ENCODE assay signal across 29 cellular contexts in genomic region chr2:215577356-215577755, GRCh38.
DNase-seq lines count a peak whose midpoint lies in the region; ATAC-seq and TF ChIP-seq lines count a peak whose summit lies in the region.
"Had no signal": no experiment of that assay in that cellular context is flagged by ENCODE, and none has a peak within 500 bp of the region (broad histone marks: within the 10 kb centered on the region; RNA-seq: fewer than 3 reads in every experiment).

No MANE protein-coding gene starts in this region.

- H3K27ac Mint-ChIP-seq in activated T-cell treated with anti-CD3 and anti-CD28 coated beads, Interleukin-2, amount 50 U/mL, for 72 hours = no peak overlapping the region
- H3K27ac Mint-ChIP-seq in endodermal cell = no peak overlapping the region
- H3K27ac Mint-ChIP-seq: activated CD4-positive, alpha-beta memory T cell treated with anti-CD3 and anti-CD28 coated beads for 36 hours; activated naive CD4-positive, alpha-beta T cell treated with anti-CD3 and anti-CD28 coated beads, Interleukin-2, amount 10 ng/mL, durations not matched to agents 7 days and 5 days; activated T-helper 1 cell treated with anti-CD3 and anti-CD28 coated beads, Interleukin-12 subunit alpha, Interleukin-12 subunit beta, Interleukin-2, Interleukin-4 antibody, amounts not matched to agents 30 ng/mL and 10 ng/mL and 1 ng/mL, durations not matched to agents 14 hours and 24 hours and 36 hours; CD4-positive, alpha-beta T cell; natural killer cell; stimulated activated naive B cell treated with anti-CD40 and anti-IgM and Interleukin-4, amounts not matched to agents 10 μg/mL and 1 μg/mL and 100 μg/mL, for 72 hours had no signal

- H3K36me3 ChIP-seq in endodermal cell (ENCODE audit: control insufficient read depth, insufficient read depth, low read length) = no peaks in the 10 kb centered on the region
- H3K36me3 ChIP-seq: brain microvascular endothelial cell had no signal

- ATAC-seq in GM18505 (IDR thresholded peaks at IDR 0.05; ENCODE audit: unreplicated experiment) (no peak), HG03565 (IDR thresholded peaks at IDR 0.05; ENCODE audit: unreplicated experiment) (no peak)
- ATAC-seq in activated T-cell treated with anti-CD3 and anti-CD28 coated beads, Interleukin-2, amount 50 U/mL, for 72 hours (replicated peaks in 1 of 2) = no peak
- ATAC-seq: mucosa of descending colon; natural killer cell; stimulated activated naive B cell treated with anti-CD40 and anti-IgM and Interleukin-4, amounts not matched to agents 10 μg/mL and 1 μg/mL and 100 μg/mL, for 72 hours had no signal

- DNase-seq in ACHN (peak; percentile 23), LHCN-M2 (ENCODE audit: low read depth) (peak; percentile 35), dermis blood vessel endothelial cell (peak; percentile 21), iris pigment epithelial cell (ENCODE audit: low read depth) (peak; percentile 55), endodermal cell (no peak)
- DNase-seq in activated T-cell treated with anti-CD3 and anti-CD28 coated beads, Interleukin-2, amount 50 U/mL, for 72 hours = no peak
- DNase-seq: activated CD4-positive, alpha-beta memory T cell treated with anti-CD3 and anti-CD28 coated beads for 36 hours; activated CD4-positive, CD25-positive, alpha-beta regulatory T cell treated with anti-CD3 and anti-CD28 coated beads, Interleukin-2, amount 50 U/mL, for 72 hours; activated CD8-positive, alpha-beta memory T cell treated with anti-CD3 and anti-CD28 coated beads, Interleukin-2, amount 50 U/mL, for 4 hours; activated naive CD4-positive, alpha-beta T cell treated with anti-CD3 and anti-CD28 coated beads, Interleukin-2, amount 10 ng/mL, durations not matched to agents 7 days and 5 days; brain microvascular endothelial cell; CD4-positive, alpha-beta T cell; erythroblast; MM.1S; mucosa of descending colon; natural killer cell; NCI-H1417; NCI-H2029 treated with DMSO at 0.1 percent for 48 hours; NCI-H526; occipital lobe; PC-9; SHP77; stimulated activated naive B cell treated with anti-CD40 and anti-IgM and Interleukin-4, amounts not matched to agents 10 μg/mL and 1 μg/mL and 100 μg/mL, for 72 hours had no signal

- H3K27ac ChIP-seq in endodermal cell (ENCODE audit: low read depth, low read length) = no peak overlapping the region
- H3K27ac ChIP-seq: brain microvascular endothelial cell, HL-60, KMS-11, PC-9, skin epidermis had no signal

- H3K27me3 Mint-ChIP-seq in activated T-cell treated with anti-CD3 and anti-CD28 coated beads, Interleukin-2, amount 50 U/mL, for 72 hours (ENCODE audit: low read depth) = peaks cover 5% of the 10 kb centered on the region
- no peaks in the 10 kb centered on the region for H3K27me3 Mint-ChIP-seq in endodermal cell (ENCODE audit: insufficient read depth)
- H3K27me3 Mint-ChIP-seq: activated CD4-positive, alpha-beta memory T cell treated with anti-CD3 and anti-CD28 coated beads for 36 hours; activated naive CD4-positive, alpha-beta T cell treated with anti-CD3 and anti-CD28 coated beads, Interleukin-2, amount 10 ng/mL, durations not matched to agents 7 days and 5 days; CD4-positive, alpha-beta T cell; stimulated activated naive B cell treated with anti-CD40 and anti-IgM and Interleukin-4, amounts not matched to agents 10 μg/mL and 1 μg/mL and 100 μg/mL, for 72 hours had no signal

- no peak overlapping the region for H3K4me3 ChIP-seq in endodermal cell (ENCODE audit: low read length)
- H3K4me3 ChIP-seq: mucosa of descending colon, PC-9, skin epidermis had no signal

- H3K9me3 ChIP-seq in endodermal cell (ENCODE audit: control insufficient read depth, low read length) = no peaks in the 10 kb centered on the region
- H3K9me3 ChIP-seq: mucosa of descending colon had no signal

- no peaks in the 10 kb centered on the region for H3K36me3 Mint-ChIP-seq in activated T-cell treated with anti-CD3 and anti-CD28 coated beads, Interleukin-2, amount 50 U/mL, for 72 hours (ENCODE audit: insufficient read depth in 2 of 2)
- no peaks in the 10 kb centered on the region for H3K36me3 Mint-ChIP-seq in endodermal cell (ENCODE audit: low read depth)
- H3K36me3 Mint-ChIP-seq: activated CD4-positive, alpha-beta memory T cell treated with anti-CD3 and anti-CD28 coated beads for 36 hours; activated naive CD4-positive, alpha-beta T cell treated with anti-CD3 and anti-CD28 coated beads, Interleukin-2, amount 10 ng/mL, durations not matched to agents 7 days and 5 days; natural killer cell; stimulated activated naive B cell treated with anti-CD40 and anti-IgM and Interleukin-4, amounts not matched to agents 10 μg/mL and 1 μg/mL and 100 μg/mL, for 72 hours had no signal

- no peak for TF ChIP-seq POLR2A in GM18505 (IDR thresholded peaks at IDR 0.05; ENCODE audit: borderline replicate concordance, extremely low read depth, insufficient read depth, insufficient read length)

- no peaks in the 10 kb centered on the region for H3K4me1 ChIP-seq in endodermal cell (ENCODE audit: control insufficient read depth, insufficient read depth, low read length)

- no peaks in the 10 kb centered on the region for H3K4me1 Mint-ChIP-seq in activated T-cell treated with anti-CD3 and anti-CD28 coated beads, Interleukin-2, amount 50 U/mL, for 72 hours (ENCODE audit: low read depth)
- no peaks in the 10 kb centered on the region for H3K4me1 Mint-ChIP-seq in endodermal cell
- H3K4me1 Mint-ChIP-seq: activated naive CD4-positive, alpha-beta T cell treated with anti-CD3 and anti-CD28 coated beads, Interleukin-2, amount 10 ng/mL, durations not matched to agents 7 days and 5 days; natural killer cell; stimulated activated naive B cell treated with anti-CD40 and anti-IgM and Interleukin-4, amounts not matched to agents 10 μg/mL and 1 μg/mL and 100 μg/mL, for 72 hours had no signal

- no peaks in the 10 kb centered on the region for H3K27me3 ChIP-seq in endodermal cell (ENCODE audit: control insufficient read depth, insufficient read depth, low read length, poor library complexity, severe bottlenecking)
- H3K27me3 ChIP-seq: brain microvascular endothelial cell had no signal

- TF ChIP-seq CTCF in endodermal cell (conservative IDR thresholded peaks at IDR 0.05) = no peak

- no peaks in the 10 kb centered on the region for H3K9me3 Mint-ChIP-seq in activated T-cell treated with anti-CD3 and anti-CD28 coated beads, Interleukin-2, amount 50 U/mL, for 72 hours
- H3K9me3 Mint-ChIP-seq in endodermal cell = no peaks in the 10 kb centered on the region
- H3K9me3 Mint-ChIP-seq: activated CD4-positive, alpha-beta memory T cell treated with anti-CD3 and anti-CD28 coated beads for 36 hours; activated naive CD4-positive, alpha-beta T cell treated with anti-CD3 and anti-CD28 coated beads, Interleukin-2, amount 10 ng/mL, durations not matched to agents 7 days and 5 days; activated T-helper 1 cell treated with anti-CD3 and anti-CD28 coated beads, Interleukin-12 subunit alpha, Interleukin-12 subunit beta, Interleukin-2, Interleukin-4 antibody, amounts not matched to agents 30 ng/mL and 10 ng/mL and 1 ng/mL, durations not matched to agents 14 hours and 24 hours and 36 hours; CD4-positive, alpha-beta T cell; natural killer cell; stimulated activated naive B cell treated with anti-CD40 and anti-IgM and Interleukin-4, amounts not matched to agents 10 μg/mL and 1 μg/mL and 100 μg/mL, for 72 hours had no signal

- no peak overlapping the region for H3K4me3 Mint-ChIP-seq in activated T-cell treated with anti-CD3 and anti-CD28 coated beads, Interleukin-2, amount 50 U/mL, for 72 hours
- no peak overlapping the region for H3K4me3 Mint-ChIP-seq in endodermal cell
- H3K4me3 Mint-ChIP-seq: activated CD4-positive, alpha-beta memory T cell treated with anti-CD3 and anti-CD28 coated beads for 36 hours; activated naive CD4-positive, alpha-beta T cell treated with anti-CD3 and anti-CD28 coated beads, Interleukin-2, amount 10 ng/mL, durations not matched to agents 7 days and 5 days; activated T-helper 1 cell treated with anti-CD3 and anti-CD28 coated beads, Interleukin-12 subunit alpha, Interleukin-12 subunit beta, Interleukin-2, Interleukin-4 antibody, amounts not matched to agents 30 ng/mL and 10 ng/mL and 1 ng/mL, durations not matched to agents 14 hours and 24 hours and 36 hours; CD4-positive, alpha-beta T cell; natural killer cell; stimulated activated naive B cell treated with anti-CD40 and anti-IgM and Interleukin-4, amounts not matched to agents 10 μg/mL and 1 μg/mL and 100 μg/mL, for 72 hours had no signal

- in situ Hi-C loops in ACHN (cut with HindIII; ENCODE audit: low pct_ligation_motif_present, low pct_unique_long_range_greater_than_20kb, low sequenced_read_pairs) = no loop called here

- no peak overlapping the region for H3K9ac ChIP-seq in endodermal cell (ENCODE audit: extremely low read depth, low read length, poor library complexity, severe bottlenecking)
- H3K9ac ChIP-seq: KMS-11 had no signal

Comparison
In these comparisons a context has a peak if more than half of its experiments do, and no peak if none do; other contexts are left out.
1. DNase-seq: peak in ACHN (single experiment), LHCN-M2 (single experiment), dermis blood vessel endothelial cell (single experiment) and iris pigment epithelial cell (single experiment); none in activated T-cell treated with anti-CD3 and anti-CD28 coated beads, Interleukin-2, amount 50 U/mL, for 72 hours (0 of 2) and endodermal cell (single experiment).